Comparison of ENCODE assay signal across 21 cellular contexts in the genomic region with DNA sequence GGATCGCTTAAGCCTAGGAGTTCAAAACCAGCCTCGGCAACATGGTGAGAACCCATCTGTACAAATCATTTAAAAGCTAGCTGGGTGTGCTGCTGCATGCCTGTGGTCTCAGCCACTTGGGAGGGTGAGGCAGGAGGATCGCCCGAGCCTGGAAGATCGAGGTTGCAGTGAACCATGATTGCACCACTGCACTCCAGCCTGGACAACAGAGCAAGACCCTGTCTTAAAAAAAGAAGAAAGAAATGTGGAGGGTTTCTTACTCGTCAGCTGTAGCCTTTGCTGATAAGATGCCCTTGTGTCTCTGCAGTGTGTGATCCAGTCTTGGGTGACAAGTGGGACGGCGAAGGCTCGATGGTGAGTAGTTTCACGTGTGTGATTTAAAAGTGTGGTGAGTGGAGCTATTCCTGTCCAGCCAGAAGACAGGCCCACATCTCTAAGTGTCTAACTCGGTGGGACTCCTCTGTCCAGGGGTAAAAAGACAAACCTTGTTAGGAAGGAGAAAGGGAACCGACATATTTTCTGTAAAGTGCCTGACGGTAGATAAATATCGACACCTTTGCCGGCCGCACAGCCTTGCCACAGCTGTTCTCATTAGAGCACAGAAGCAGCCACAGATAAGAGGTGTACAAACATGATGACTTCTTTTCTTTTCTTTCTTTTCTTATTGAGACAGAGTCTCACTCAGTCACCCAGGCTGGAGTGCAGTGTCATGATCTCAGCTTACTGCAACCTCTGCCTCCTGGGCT.
"Had no signal": no experiment of that assay in that cellular context is flagged by ENCODE, and none has a peak within 500 bp of the region (broad histone marks: within the 10 kb centered on the region; RNA-seq: fewer than 3 reads in every experiment).

No MANE protein-coding gene starts in this region.

- H3K4me3 Mint-ChIP-seq: effector memory CD8-positive, alpha-beta T cell; natural killer cell; stimulated activated effector memory CD8-positive, alpha-beta T cell treated with anti-CD3 and anti-CD28 coated beads, Interleukin-12 subunit alpha, Interleukin-12 subunit beta, amount 100 ng/mL, for 72 hours had no signal

- DNase-seq: cortex of kidney; effector memory CD8-positive, alpha-beta T cell; left ventricle myocardium superior; lower lobe of right lung; natural killer cell; pancreas; retina; right lobe of liver; small intestine; stimulated activated CD4-positive, alpha-beta T cell treated with anti-CD3 and anti-CD28 coated beads, Interleukin-12 subunit alpha, Interleukin-12 subunit beta, amount 100 ng/mL, for 4 hours; stimulated activated CD4-positive, alpha-beta T cell treated with anti-CD3 and anti-CD28 coated beads, Interleukin-2, amount 100 ng/mL, for 24 hours; stimulated activated CD4-positive, alpha-beta T cell treated with anti-CD3 and anti-CD28 coated beads, Interleukin-4, amount 100 ng/mL, for 24 hours; stimulated activated naive CD4-positive, alpha-beta T cell treated with Interleukin-2 at 50 U/mL for 16 hours; upper lobe of left lung had no signal

- ATAC-seq: effector memory CD8-positive, alpha-beta T cell; left ventricle myocardium superior; lower lobe of right lung; natural killer cell; pancreas; right lobe of liver; stimulated activated effector memory CD8-positive, alpha-beta T cell treated with anti-CD3 and anti-CD28 coated beads, Interleukin-12 subunit alpha, Interleukin-12 subunit beta, amount 100 ng/mL, for 72 hours had no signal

- H3K4me1 ChIP-seq: lower lobe of right lung, pancreas, right lobe of liver, tibial nerve, upper lobe of left lung had no signal

- H3K27ac ChIP-seq: lower lobe of right lung, neutrophil, pancreas, right lobe of liver, thoracic aorta, tibial nerve, upper lobe of left lung had no signal

- H3K9me3 Mint-ChIP-seq: effector memory CD8-positive, alpha-beta T cell; natural killer cell; stimulated activated effector memory CD8-positive, alpha-beta T cell treated with anti-CD3 and anti-CD28 coated beads, Interleukin-12 subunit alpha, Interleukin-12 subunit beta, amount 100 ng/mL, for 72 hours had no signal

- H3K27me3 Mint-ChIP-seq: effector memory CD8-positive, alpha-beta T cell had no signal

- H3K4me3 ChIP-seq: lower lobe of right lung, pancreas, right lobe of liver, thoracic aorta, tibial nerve, upper lobe of left lung had no signal

- H3K9me3 ChIP-seq: lower lobe of right lung, neutrophil, pancreas, right lobe of liver, thoracic aorta, tibial nerve, upper lobe of left lung had no signal

- H3K27me3 ChIP-seq: neutrophil, pancreas, right lobe of liver, tibial nerve, upper lobe of left lung had no signal

- H3K36me3 Mint-ChIP-seq: natural killer cell had no signal

- FAIRE-seq: frontal cortex, keratinocyte, pancreas, small intestine, urothelium cell line had no signal
